25 cellular contexts compared by ENCODE assay signal in the genomic region with DNA sequence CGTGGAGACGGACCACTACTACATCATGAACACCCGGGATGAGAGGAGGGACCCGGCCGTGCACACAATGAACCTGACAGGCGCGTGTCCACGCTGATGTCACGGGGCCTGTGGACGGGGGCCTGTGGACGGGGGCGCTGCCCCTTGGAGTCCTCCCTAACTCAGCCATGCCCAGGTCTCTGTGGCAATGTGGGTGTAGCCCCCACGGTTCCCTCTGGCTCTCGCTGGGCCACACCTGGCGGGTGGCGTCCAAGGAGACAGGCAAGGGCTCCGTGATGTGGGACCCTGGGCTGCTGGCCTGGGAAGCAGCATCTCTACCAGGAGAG. TPM values are rescaled to one million over a fixed set of nuclear protein-coding genes. Genes with fewer than 3 reads are reported as not detected.
"Had no signal": no experiment of that assay in that cellular context is flagged by ENCODE, and none has a peak within 500 bp of the region (broad histone marks: within the 10 kb centered on the region; RNA-seq: fewer than 3 reads in every experiment).

No MANE protein-coding gene starts in this region.

- H3K27me3 ChIP-seq: colonic mucosa, right lobe of liver, upper lobe of right lung had no signal

- H3K4me3 Mint-ChIP-seq: activated CD4-positive, alpha-beta T cell treated with anti-CD3 and anti-CD28 coated beads for 36 hours; activated naive CD8-positive, alpha-beta T cell treated with anti-CD3 and anti-CD28 coated beads for 36 hours; activated T-cell treated with anti-CD3 and anti-CD28 coated beads, Interleukin-2, amount 50 U/mL, for 4 hours; naive thymus-derived CD8-positive, alpha-beta T cell; stimulated activated naive B cell treated with anti-CD40 and anti-IgM and Interleukin-4, amounts not matched to agents 10 μg/mL and 1 μg/mL and 100 μg/mL, for 72 hours; T-cell; T-helper 2 cell treated with Interferon-gamma antibody and Interleukin-4, amounts not matched to agents 5 μg/mL and 100 μg/mL, for 36 hours had no signal

- H3K9me3 Mint-ChIP-seq: activated naive CD8-positive, alpha-beta T cell treated with anti-CD3 and anti-CD28 coated beads for 36 hours; activated T-cell treated with anti-CD3 and anti-CD28 coated beads, Interleukin-2, amount 50 U/mL, for 4 hours; activated T-helper 2 cell treated with anti-CD3 and anti-CD28 coated beads, Interferon-gamma antibody, Interleukin-2, Interleukin-4, amounts not matched to agents 10 μg/mL and 5 μg/mL and 100 μg/mL, durations not matched to agents 14 hours and 24 hours and 36 hours; naive thymus-derived CD8-positive, alpha-beta T cell; stimulated activated naive B cell treated with anti-CD40 and anti-IgM and Interleukin-4, amounts not matched to agents 10 μg/mL and 1 μg/mL and 100 μg/mL, for 72 hours; T-cell; T-helper 2 cell treated with Interferon-gamma antibody and Interleukin-4, amounts not matched to agents 5 μg/mL and 100 μg/mL, for 36 hours had no signal

- H3K27ac ChIP-seq: breast epithelium, colonic mucosa, esophagus squamous epithelium, gastroesophageal sphincter, right lobe of liver, skin epidermis, upper lobe of right lung had no signal

- H3K4me2 ChIP-seq: SK-N-SH had no signal

- ATAC-seq: activated CD4-positive, alpha-beta T cell treated with anti-CD3 and anti-CD28 coated beads for 36 hours; activated T-cell treated with anti-CD3 and anti-CD28 coated beads, Interleukin-2, amount 50 U/mL, for 4 hours; gastroesophageal sphincter; left colon; naive thymus-derived CD8-positive, alpha-beta T cell; stimulated activated naive B cell treated with anti-CD40 and anti-IgM and Interleukin-4, amounts not matched to agents 10 μg/mL and 1 μg/mL and 100 μg/mL, for 72 hours; T-cell; upper lobe of right lung had no signal

- H3K36me3 ChIP-seq: breast epithelium, colonic mucosa, esophagus squamous epithelium, gastroesophageal sphincter, right lobe of liver, upper lobe of right lung had no signal

- H3K9me3 ChIP-seq: breast epithelium, colonic mucosa, esophagus squamous epithelium, gastroesophageal sphincter, right lobe of liver, SK-N-SH, upper lobe of right lung had no signal

- H3K9ac ChIP-seq: SK-N-SH had no signal

- H3K27ac Mint-ChIP-seq: activated CD4-positive, alpha-beta T cell treated with anti-CD3 and anti-CD28 coated beads for 36 hours; activated naive CD8-positive, alpha-beta T cell treated with anti-CD3 and anti-CD28 coated beads for 36 hours; activated T-helper 2 cell treated with anti-CD3 and anti-CD28 coated beads, Interferon-gamma antibody, Interleukin-2, Interleukin-4, amounts not matched to agents 10 μg/mL and 5 μg/mL and 100 μg/mL, durations not matched to agents 14 hours and 24 hours and 36 hours; stimulated activated naive B cell treated with anti-CD40 and anti-IgM and Interleukin-4, amounts not matched to agents 10 μg/mL and 1 μg/mL and 100 μg/mL, for 72 hours; T-cell; T-helper 2 cell treated with Interferon-gamma antibody and Interleukin-4, amounts not matched to agents 5 μg/mL and 100 μg/mL, for 36 hours had no signal

- DNase-seq: activated CD4-positive, alpha-beta T cell treated with anti-CD3 and anti-CD28 coated beads for 36 hours; activated CD4-positive, alpha-beta T cell treated with anti-CD3 and anti-CD28 coated beads, Interleukin-2, amount 50 U/mL, for 48 hours; activated CD8-positive, alpha-beta memory T cell treated with anti-CD3 and anti-CD28 coated beads, Interleukin-2, amount 50 U/mL, for 48 hours; activated naive CD4-positive, alpha-beta T cell; activated naive CD8-positive, alpha-beta T cell treated with anti-CD3 and anti-CD28 coated beads for 36 hours; activated T-cell treated with anti-CD3 and anti-CD28 coated beads, Interleukin-2, amount 50 U/mL, for 4 hours; amniotic stem cell; colonic mucosa; esophagus squamous epithelium; left colon; naive thymus-derived CD8-positive, alpha-beta T cell; stimulated activated CD4-positive, alpha-beta T cell treated with anti-CD3 and anti-CD28 coated beads, Interleukin-2, amount 100 ng/mL, for 24 hours; stimulated activated naive B cell treated with anti-CD40 and anti-IgM and Interleukin-4, amounts not matched to agents 10 μg/mL and 1 μg/mL and 100 μg/mL, for 72 hours; T-cell; upper lobe of right lung had no signal

- H3K4me1 Mint-ChIP-seq: activated CD4-positive, alpha-beta T cell treated with anti-CD3 and anti-CD28 coated beads for 36 hours; activated naive CD8-positive, alpha-beta T cell treated with anti-CD3 and anti-CD28 coated beads for 36 hours; stimulated activated naive B cell treated with anti-CD40 and anti-IgM and Interleukin-4, amounts not matched to agents 10 μg/mL and 1 μg/mL and 100 μg/mL, for 72 hours; T-cell had no signal

- H3K4me1 ChIP-seq: breast epithelium, colonic mucosa, esophagus squamous epithelium, gastroesophageal sphincter, right lobe of liver, upper lobe of right lung had no signal

- H3K36me3 Mint-ChIP-seq: activated naive CD8-positive, alpha-beta T cell treated with anti-CD3 and anti-CD28 coated beads for 36 hours; naive thymus-derived CD8-positive, alpha-beta T cell; stimulated activated naive B cell treated with anti-CD40 and anti-IgM and Interleukin-4, amounts not matched to agents 10 μg/mL and 1 μg/mL and 100 μg/mL, for 72 hours; T-cell had no signal

- H3K4me3 ChIP-seq: breast epithelium, colonic mucosa, esophagus squamous epithelium, gastroesophageal sphincter, lung, right lobe of liver, skin epidermis, upper lobe of right lung had no signal

RNA-seq across cellular contexts. Expression of a gene that starts 22.1 kb away (rescaled TPM):
- total RNA-seq: activated CD4-positive, alpha-beta T cell treated with anti-CD3 and anti-CD28 coated beads for 36 hours; activated CD8-positive, alpha-beta memory T cell treated with anti-CD3 and anti-CD28 coated beads for 36 hours; activated naive CD8-positive, alpha-beta T cell treated with anti-CD3 and anti-CD28 coated beads for 36 hours; activated T-cell treated with anti-CD3 and anti-CD28 coated beads, Interleukin-2, amount 50 U/mL, for 4 hours; activated T-helper 2 cell treated with anti-CD3 and anti-CD28 coated beads, Interferon-gamma antibody, Interleukin-2, Interleukin-4, amounts not matched to agents 10 μg/mL and 5 μg/mL and 100 μg/mL, durations not matched to agents 14 hours and 24 hours and 36 hours; breast epithelium; colonic mucosa; esophagus squamous epithelium; gastroesophageal sphincter; left colon; naive thymus-derived CD8-positive, alpha-beta T cell; right lobe of liver; subcutaneous adipose tissue; T-cell; upper lobe of right lung had no signal
- polyA plus RNA-seq: naive thymus-derived CD8-positive, alpha-beta T cell had no signal

RNA-seq across cellular contexts. Expression of a gene that starts 37.7 kb away (rescaled TPM):
- total RNA-seq: activated CD4-positive, alpha-beta T cell treated with anti-CD3 and anti-CD28 coated beads for 36 hours; activated CD8-positive, alpha-beta memory T cell treated with anti-CD3 and anti-CD28 coated beads for 36 hours; activated naive CD8-positive, alpha-beta T cell treated with anti-CD3 and anti-CD28 coated beads for 36 hours; activated T-cell treated with anti-CD3 and anti-CD28 coated beads, Interleukin-2, amount 50 U/mL, for 4 hours; activated T-helper 2 cell treated with anti-CD3 and anti-CD28 coated beads, Interferon-gamma antibody, Interleukin-2, Interleukin-4, amounts not matched to agents 10 μg/mL and 5 μg/mL and 100 μg/mL, durations not matched to agents 14 hours and 24 hours and 36 hours; breast epithelium; colonic mucosa; esophagus squamous epithelium; gastroesophageal sphincter; left colon; lung; naive thymus-derived CD8-positive, alpha-beta T cell; right lobe of liver; subcutaneous adipose tissue; T-cell; upper lobe of right lung had no signal
- polyA plus RNA-seq: naive thymus-derived CD8-positive, alpha-beta T cell; SK-N-SH had no signal

RNA-seq across cellular contexts. Expression of a gene that starts 55.7 kb away (rescaled TPM):
- total RNA-seq: activated CD4-positive, alpha-beta T cell treated with anti-CD3 and anti-CD28 coated beads for 36 hours; activated CD8-positive, alpha-beta memory T cell treated with anti-CD3 and anti-CD28 coated beads for 36 hours; activated naive CD8-positive, alpha-beta T cell treated with anti-CD3 and anti-CD28 coated beads for 36 hours; activated T-cell treated with anti-CD3 and anti-CD28 coated beads, Interleukin-2, amount 50 U/mL, for 4 hours; activated T-helper 2 cell treated with anti-CD3 and anti-CD28 coated beads, Interferon-gamma antibody, Interleukin-2, Interleukin-4, amounts not matched to agents 10 μg/mL and 5 μg/mL and 100 μg/mL, durations not matched to agents 14 hours and 24 hours and 36 hours; breast epithelium; colonic mucosa; esophagus squamous epithelium; gastroesophageal sphincter; left colon; lung; naive thymus-derived CD8-positive, alpha-beta T cell; right lobe of liver; subcutaneous adipose tissue; T-cell; upper lobe of right lung had no signal
- polyA plus RNA-seq: lung; naive thymus-derived CD8-positive, alpha-beta T cell; SK-N-SH had no signal
